In genomic region chr12:19273482-19274330, GRCh38 we compare ENCODE assay signal across 8 cellular contexts.
DNase-seq lines count a peak whose midpoint lies in the region; ATAC-seq and FAIRE-seq lines count a peak whose summit lies in the region.

No MANE protein-coding gene starts in this region.

- peak; percentile 47 for DNase-seq in SIG-M5 treated with dmso at 0.1 percent for 504 hours (lab: John Stamatoyannopoulos, UW; ENCODE audit: unreplicated experiment)
- no peak for DNase-seq in SIG-M5 (lab: John Stamatoyannopoulos, UW)
- DNase-seq in RCC 7860 (ENCODE audit: low spot score) = peak; percentile 97
- peak; percentile 68 for DNase-seq in activated naive CD4-positive, alpha-beta T cell treated with anti-CD3 and anti-CD28 coated beads for 36 hours
- peak; percentile 72 to 90 (median 83) for DNase-seq in right cardiac atrium
- peak; percentile 16 to 23 for DNase-seq in stimulated activated CD4-positive, alpha-beta T cell treated with anti-CD3 and anti-CD28 coated beads, Interleukin-2, amount 100 ng/mL, for 48 hours
- DNase-seq in mesenteric fat pad (ENCODE audit: low spot score) = no peak

- no peaks in the 10 kb centered on the region for H3K27me3 ChIP-seq in right cardiac atrium (ENCODE audit: control insufficient read depth, insufficient read depth)

- ATAC-seq in right cardiac atrium (peak; percentile 75 to 89), GM18868 (IDR thresholded peaks at IDR 0.05; ENCODE audit: unreplicated experiment) (no peak)

- H3K36me3 Mint-ChIP-seq in activated naive CD4-positive, alpha-beta T cell treated with anti-CD3 and anti-CD28 coated beads for 36 hours (ENCODE audit: low read depth) = no peaks in the 10 kb centered on the region

- CTCF ChIA-PET in activated naive CD4-positive, alpha-beta T cell treated with anti-CD3 and anti-CD28 coated beads for 36 hours (lab: Charles Lee) = no interaction called here

- H3K9me3 ChIP-seq in right cardiac atrium (ENCODE audit: control insufficient read depth, low read length) = no peaks in the 10 kb centered on the region

- intact Hi-C loops in activated naive CD4-positive, alpha-beta T cell treated with anti-CD3 and anti-CD28 coated beads for 36 hours (cut with micrococcal nuclease) = no loop called here
- intact Hi-C loops in right cardiac atrium (cut with DNase I) = no loop called here

- WGBS in right cardiac atrium = 65% methylated on average over 4 of the region's 4 CpGs

- H3K9me3 Mint-ChIP-seq in activated naive CD4-positive, alpha-beta T cell treated with anti-CD3 and anti-CD28 coated beads for 36 hours = no peaks in the 10 kb centered on the region

- H3K27ac ChIP-seq in right cardiac atrium (ENCODE audit: low read length) = no peak overlapping the region

- no peak overlapping the region for H3K4me3 Mint-ChIP-seq in activated naive CD4-positive, alpha-beta T cell treated with anti-CD3 and anti-CD28 coated beads for 36 hours

- no peak overlapping the region for H3K4me3 ChIP-seq in right cardiac atrium (ENCODE audit: low read length)

- H3K4me1 Mint-ChIP-seq in activated naive CD4-positive, alpha-beta T cell treated with anti-CD3 and anti-CD28 coated beads for 36 hours (ENCODE audit: low read depth) = peaks cover 9% of the 10 kb centered on the region

- peaks cover 6% of the 10 kb centered on the region for H3K4me1 ChIP-seq in right cardiac atrium (ENCODE audit: control insufficient read depth, insufficient read depth, low read length)

- no peaks in the 10 kb centered on the region for H3K27me3 Mint-ChIP-seq in activated naive CD4-positive, alpha-beta T cell treated with anti-CD3 and anti-CD28 coated beads for 36 hours (ENCODE audit: low read depth)

- H3K27ac Mint-ChIP-seq in activated naive CD4-positive, alpha-beta T cell treated with anti-CD3 and anti-CD28 coated beads for 36 hours = no peak overlapping the region

- FAIRE-seq in RCC 7860 (lab: Jason Lieb, UNC) = peak; percentile 98

Comparison
In these comparisons a context has a peak if more than half of its experiments do, and no peak if none do; other contexts are left out.
1. DNase-seq: peak in SIG-M5 treated with dmso at 0.1 percent for 504 hours (single experiment), RCC 7860 (single experiment), activated naive CD4-positive, alpha-beta T cell treated with anti-CD3 and anti-CD28 coated beads for 36 hours (single experiment), right cardiac atrium (3 of 3) and stimulated activated CD4-positive, alpha-beta T cell treated with anti-CD3 and anti-CD28 coated beads, Interleukin-2, amount 100 ng/mL, for 48 hours (2 of 2); none in SIG-M5 (single experiment) and mesenteric fat pad (single experiment).